ENCODE assay signal across 13 cellular contexts in the genomic region with DNA sequence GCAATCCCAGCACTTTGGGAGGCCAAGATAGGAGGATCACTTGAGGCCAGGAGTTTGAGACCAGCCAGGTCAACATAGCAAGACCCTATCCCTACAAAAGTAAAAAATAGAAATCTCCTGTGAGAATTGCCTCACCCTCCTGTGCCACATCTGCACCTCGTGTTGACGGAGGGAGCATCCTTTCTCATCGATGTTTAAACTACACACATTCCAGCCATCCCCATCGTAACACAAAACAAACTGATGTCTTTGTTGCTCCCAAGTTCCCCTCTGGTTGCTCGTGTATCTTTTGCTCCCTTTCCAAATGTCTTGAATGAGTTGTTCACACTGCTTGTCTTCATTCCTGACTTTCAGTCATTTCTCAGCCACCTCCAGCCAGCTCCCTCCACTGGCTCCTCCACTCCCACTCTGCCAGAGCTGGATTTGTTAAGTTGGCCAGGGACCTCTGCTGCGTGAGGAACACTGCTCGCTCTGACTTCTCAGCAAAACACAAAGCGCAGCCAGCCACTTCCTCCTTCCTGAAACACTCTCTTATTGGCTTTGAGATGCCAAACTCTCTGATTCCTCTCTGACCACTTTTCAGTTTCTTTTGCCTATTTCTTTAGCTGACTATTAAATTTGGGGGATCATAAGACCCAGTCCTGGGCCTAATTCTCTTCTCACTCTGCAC. TPM values are rescaled to one million over a fixed set of nuclear protein-coding genes. Genes with fewer than 3 reads are reported as not detected.
DNase-seq lines count a peak whose midpoint lies in the region; ATAC-seq and TF ChIP-seq lines count a peak whose summit lies in the region.
"Had no signal": no experiment of that assay in that cellular context is flagged by ENCODE, and none has a peak within 500 bp of the region (broad histone marks: within the 10 kb centered on the region; RNA-seq: fewer than 3 reads in every experiment).

No MANE protein-coding gene starts in this region.

- H3K9me3 ChIP-seq in T-helper 17 cell (ENCODE audit: control insufficient read depth, low read length, poor library complexity, severe bottlenecking) = no peaks in the 10 kb centered on the region
- H3K9me3 ChIP-seq in left ventricle myocardium inferior (replicated peaks) = no peaks in the 10 kb centered on the region
- H3K9me3 ChIP-seq: adrenal gland, left lung had no signal

- H3K27ac ChIP-seq in left ventricle myocardium inferior (replicated peaks) (no peak overlapping the region), substantia nigra (ENCODE audit: low read depth, low read length, poor library complexity, severe bottlenecking) (no peak overlapping the region)
- H3K27ac ChIP-seq: adrenal gland, KMS-11, WERI-Rb-1 had no signal

- no peak for ATAC-seq in activated T-cell treated with anti-CD3 and anti-CD28 coated beads, Interleukin-2, amount 50 U/mL, for 72 hours (replicated peaks in 1 of 2)
- ATAC-seq in T-helper 17 cell = no peak
- ATAC-seq: left lung had no signal

- DNase-seq in activated T-cell treated with anti-CD3 and anti-CD28 coated beads, Interleukin-2, amount 50 U/mL, for 72 hours = no peak
- DNase-seq in activated T-cell treated with anti-CD3 and anti-CD28 coated beads, Interleukin-2, amount 50 U/mL, for 48 hours = no peak
- DNase-seq in T-helper 17 cell (no peak), left ventricle myocardium inferior (peak; percentile 32), substantia nigra (lab: John Stamatoyannopoulos, UW) (peak in 26 of 49 donors; percentile 3 to 69 (median 18)), COLO829 (ENCODE audit: low spot score) (no peak), SHP77 treated with DMSO at 0.1 percent for 48 hours (lab: John Stamatoyannopoulos, UW) (no peak), NCI-H524 (lab: John Stamatoyannopoulos, UW) (no peak)
- DNase-seq: NCI-H510A, WERI-Rb-1 had no signal

- peaks cover 0 to 4% of the 10 kb centered on the region in 2 donors for H3K36me3 Mint-ChIP-seq in activated T-cell treated with anti-CD3 and anti-CD28 coated beads, Interleukin-2, amount 50 U/mL, for 72 hours (ENCODE audit: insufficient read depth in 2 of 2)
- H3K36me3 Mint-ChIP-seq in T-helper 17 cell (ENCODE audit: low read depth) = peaks cover 2% of the 10 kb centered on the region

- H3K9me3 Mint-ChIP-seq in activated T-cell treated with anti-CD3 and anti-CD28 coated beads, Interleukin-2, amount 50 U/mL, for 72 hours = no peaks in the 10 kb centered on the region

- no peak for TF ChIP-seq CTCF in left ventricle myocardium inferior (IDR thresholded peaks at IDR 0.05; ENCODE audit: borderline replicate concordance)

- H3K27ac Mint-ChIP-seq in activated T-cell treated with anti-CD3 and anti-CD28 coated beads, Interleukin-2, amount 50 U/mL, for 72 hours = peak overlapping the region; percentile 58
- peak overlapping the region; percentile 95 for H3K27ac Mint-ChIP-seq in T-helper 17 cell

- intact Hi-C loops in left ventricle myocardium inferior (cut with micrococcal nuclease) = no loop called here

- peaks cover 14% of the 10 kb centered on the region for H3K4me1 Mint-ChIP-seq in activated T-cell treated with anti-CD3 and anti-CD28 coated beads, Interleukin-2, amount 50 U/mL, for 72 hours (ENCODE audit: low read depth)
- peaks cover 7% of the 10 kb centered on the region for H3K4me1 Mint-ChIP-seq in T-helper 17 cell

- no peaks in the 10 kb centered on the region for H3K27me3 ChIP-seq in left ventricle myocardium inferior (ENCODE audit: low read depth)
- H3K27me3 ChIP-seq: adrenal gland, left lung had no signal

- no peak overlapping the region for H3K4me3 Mint-ChIP-seq in activated T-cell treated with anti-CD3 and anti-CD28 coated beads, Interleukin-2, amount 50 U/mL, for 72 hours
- peak overlapping the region; percentile 36 for H3K4me3 Mint-ChIP-seq in T-helper 17 cell

- H3K4me3 ChIP-seq in left ventricle myocardium inferior = no peak overlapping the region
- H3K4me3 ChIP-seq: adrenal gland, left lung had no signal

- peaks cover 13% of the 10 kb centered on the region for H3K4me1 ChIP-seq in left ventricle myocardium inferior

- no peaks in the 10 kb centered on the region for H3K36me3 ChIP-seq in left ventricle myocardium inferior
- H3K36me3 ChIP-seq: adrenal gland, left lung, WERI-Rb-1 had no signal

- no peaks in the 10 kb centered on the region for H3K27me3 Mint-ChIP-seq in activated T-cell treated with anti-CD3 and anti-CD28 coated beads, Interleukin-2, amount 50 U/mL, for 72 hours (ENCODE audit: low read depth)
- H3K27me3 Mint-ChIP-seq in T-helper 17 cell = no peaks in the 10 kb centered on the region

RNA-seq across cellular contexts. Expression of gene ATP13A3, which starts 53.6 kb away (rescaled TPM):
- 100 to 1,000 TPM in 1 of 2 donors, 10 to 100 TPM in 1; 97.7 to 121 TPM for total RNA-seq in activated T-cell treated with anti-CD3 and anti-CD28 coated beads, Interleukin-2, amount 50 U/mL, for 72 hours
- 10 to 100 TPM; 65.6 to 81.0 TPM for total RNA-seq in T-helper 17 cell
- 99.2 TPM for total RNA-seq in left ventricle myocardium inferior

Comparison
In these comparisons a context has a peak if more than half of its experiments do, and no peak if none do; other contexts are left out.
1. DNase-seq: peak in left ventricle myocardium inferior (single experiment) and substantia nigra (26 of 49); none in activated T-cell treated with anti-CD3 and anti-CD28 coated beads, Interleukin-2, amount 50 U/mL, for 72 hours (0 of 2), activated T-cell treated with anti-CD3 and anti-CD28 coated beads, Interleukin-2, amount 50 U/mL, for 48 hours (0 of 2), T-helper 17 cell (0 of 3), COLO829 (single experiment), SHP77 treated with DMSO at 0.1 percent for 48 hours (single experiment) and NCI-H524 (0 of 2).